Comparison of ENCODE assay signal across 22 cellular contexts in genomic region chr1:67004176-67004575, GRCh38. TPM values are rescaled to one million over a fixed set of nuclear protein-coding genes. Genes with fewer than 3 reads are reported as not detected.
DNase-seq lines count a peak whose midpoint lies in the region; ATAC-seq and TF ChIP-seq lines count a peak whose summit lies in the region.
"Had no signal": no experiment of that assay in that cellular context is flagged by ENCODE, and none has a peak within 500 bp of the region (broad histone marks: within the 10 kb centered on the region; RNA-seq: fewer than 3 reads in every experiment).

No MANE protein-coding gene starts in this region.

- intact Hi-C loops in psoas muscle (cut with DNase I) = no loop called here

- H3K9me3 ChIP-seq in psoas muscle = no peaks in the 10 kb centered on the region
- H3K9me3 ChIP-seq in MG63 = no peaks in the 10 kb centered on the region
- H3K9me3 ChIP-seq: upper lobe of left lung had no signal

- WGBS in psoas muscle, 3 donors = 32 to 50% (median 33%) methylated on average over 1 of the region's 1 CpG

- DNase-seq in NCI-H187 treated with DMSO at 0.1 percent for 48 hours (lab: John Stamatoyannopoulos, UW) (peak; percentile 14), NCI-H187 (lab: John Stamatoyannopoulos, UW) (no peak), NCI-H2029 treated with DMSO at 0.1 percent for 48 hours (lab: John Stamatoyannopoulos, UW) (peak; percentile 85), SHP77 (lab: John Stamatoyannopoulos, UW) (peak; percentile 92 to 94), psoas muscle (no peak), MG63 (no peak), cerebellar nuclear complex (lab: John Stamatoyannopoulos, UW) (no peak)
- no peak for DNase-seq in activated CD4-positive, alpha-beta T cell treated with anti-CD3 and anti-CD28 coated beads for 4 hours
- DNase-seq: 8988T; activated CD4-positive, alpha-beta memory T cell treated with anti-CD3 and anti-CD28 coated beads for 36 hours; activated T-cell treated with anti-CD3 and anti-CD28 coated beads for 4 hours; amniotic stem cell; foreskin keratinocyte; GOT3; mesendoderm; naive thymus-derived CD4-positive, alpha-beta T cell; NCI-H226; OCI-M1; SIG-M5; upper lobe of left lung; WERI-Rb-1 had no signal

- peak; percentile 49 to 72 (median 55) for ATAC-seq in psoas muscle
- ATAC-seq: foreskin keratinocyte; naive thymus-derived CD4-positive, alpha-beta T cell had no signal

- no peaks in the 10 kb centered on the region for H3K27me3 ChIP-seq in psoas muscle (ENCODE audit: insufficient read depth in 3 of 3, low read length in 2 of 3)
- H3K27me3 ChIP-seq in MG63 = no peaks in the 10 kb centered on the region
- H3K27me3 ChIP-seq: foreskin keratinocyte, upper lobe of left lung had no signal

- no peak overlapping the region for H3K4me3 ChIP-seq in psoas muscle
- no peak overlapping the region for H3K4me3 ChIP-seq in MG63
- H3K4me3 ChIP-seq: upper lobe of left lung had no signal

- no peak for TF ChIP-seq CTCF in psoas muscle (IDR thresholded peaks at IDR 0.05)

- H3K4me1 ChIP-seq in psoas muscle = peaks cover 12% of the 10 kb centered on the region
- H3K4me1 ChIP-seq: foreskin keratinocyte had no signal

- peaks cover 0 to 29% of the 10 kb centered on the region in 2 donors for H3K36me3 ChIP-seq in psoas muscle (ENCODE audit: insufficient read depth in 1 of 2, low read depth in 1 of 2)
- H3K36me3 ChIP-seq in MG63 = peaks cover 10% of the 10 kb centered on the region
- H3K36me3 ChIP-seq: WERI-Rb-1 had no signal

- peak overlapping the region; percentile 28 for H3K27ac ChIP-seq in psoas muscle
- H3K27ac ChIP-seq: epithelial cell of prostate, foreskin keratinocyte, upper lobe of left lung, WERI-Rb-1 had no signal

RNA-seq across cellular contexts. Expression of gene SLC35D1, which starts 49.8 kb away (rescaled TPM):
- total RNA-seq in psoas muscle = 1 to 10 TPM; 5.1 to 6.8 (median 6.3) TPM
- polyA plus RNA-seq in psoas muscle = 1 to 10 TPM; 2.5 to 7.0 (median 3.8) TPM
- total RNA-seq in MG63 (2014; rRNA removed; shearing (Covaris generic); ENCODE audit: low replicate concordance) = 4.1 and 4.3 TPM in 2 replicates

Comparison
In these comparisons a context has a peak if more than half of its experiments do, and no peak if none do; other contexts are left out.
1. DNase-seq: peak in NCI-H187 treated with DMSO at 0.1 percent for 48 hours (single experiment), NCI-H2029 treated with DMSO at 0.1 percent for 48 hours (single experiment) and SHP77 (2 of 2); none in NCI-H187 (0 of 2), psoas muscle (0 of 2), MG63 (single experiment), cerebellar nuclear complex (0 of 2) and activated CD4-positive, alpha-beta T cell treated with anti-CD3 and anti-CD28 coated beads for 4 hours (0 of 2).